In the genomic region with DNA sequence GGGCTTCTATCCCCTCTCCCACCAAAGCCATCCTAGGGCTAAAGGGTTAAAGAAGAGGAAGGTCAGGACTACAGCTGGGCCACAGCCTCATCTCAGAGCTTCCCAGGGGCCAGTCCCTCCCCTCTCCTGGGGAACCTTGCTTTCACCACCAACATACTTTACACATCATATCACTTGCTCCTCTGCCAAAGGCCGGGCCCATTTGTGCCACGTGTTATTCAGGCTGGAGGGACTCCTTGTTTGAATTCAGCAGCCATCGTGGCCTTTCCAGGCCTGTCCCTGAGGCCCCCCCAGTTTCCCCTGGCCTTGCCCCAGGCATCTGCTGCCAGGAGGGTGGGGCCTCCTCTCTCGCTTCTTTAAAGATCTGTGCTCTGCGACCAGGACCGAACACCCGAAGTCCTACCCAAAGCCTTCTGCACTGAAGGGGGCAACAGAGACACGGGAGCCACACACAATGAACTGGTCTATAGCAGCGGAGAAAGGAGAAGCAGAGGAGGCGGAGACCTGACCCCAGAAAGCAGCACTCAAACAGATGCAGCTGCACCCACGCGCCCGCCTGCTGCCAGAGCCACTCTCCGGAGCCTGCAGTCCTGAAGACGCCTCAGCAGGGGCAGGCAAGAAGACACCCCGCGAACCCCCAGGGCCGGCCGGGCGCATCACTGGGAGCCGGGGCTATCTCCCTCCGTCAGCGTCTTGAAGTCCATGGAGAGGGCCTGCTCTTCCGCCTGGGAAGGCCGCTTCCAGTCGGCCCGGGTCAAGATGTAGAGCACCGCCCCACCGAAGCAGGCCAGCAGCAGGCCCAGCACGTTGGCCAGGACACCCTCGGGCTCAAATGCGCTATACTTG, we compare ENCODE assay signal across 9 cellular contexts. TPM values are rescaled to one million over a fixed set of nuclear protein-coding genes. Genes with fewer than 3 reads are reported as not detected.
DNase-seq lines count a peak whose midpoint lies in the region; ATAC-seq, FAIRE-seq and TF ChIP-seq lines count a peak whose summit lies in the region.
"Had no signal": no experiment of that assay in that cellular context is flagged by ENCODE, and none has a peak within 500 bp of the region (broad histone marks: within the 10 kb centered on the region; RNA-seq: fewer than 3 reads in every experiment).

No MANE protein-coding gene starts in this region.

- no peak overlapping the region for H3K4me2 ChIP-seq in keratinocyte (ENCODE audit: control insufficient read depth, extremely low read depth, insufficient read depth, low read depth, low read length)

- no peaks in the 10 kb centered on the region for H3K27me3 ChIP-seq in keratinocyte (ENCODE audit: control insufficient read depth, extremely low read depth, insufficient read depth, low read length)
- no peaks in the 10 kb centered on the region for H3K27me3 ChIP-seq in transverse colon

- H3K4me1 Mint-ChIP-seq in T-helper 1 cell treated with Interleukin-12 subunit alpha and Interleukin-12 subunit beta and Interleukin-4 antibody, amounts not matched to agents 30 μg/mL and 1 μg/mL, for 36 hours (ENCODE audit: low read depth): peaks cover 32% of the 10 kb centered on the region

- no peaks in the 10 kb centered on the region for H3K9me1 ChIP-seq in keratinocyte (ENCODE audit: control insufficient read depth, extremely low read depth, insufficient read depth, low read length)

- ATAC-seq in GM21381 (IDR thresholded peaks at IDR 0.05; ENCODE audit: unreplicated experiment): no peak

- WGBS in transverse colon (ENCODE audit: low coverage in 1 of 2), 2 donors: 65% methylated on average over 32 of the region's 32 CpGs; no CpG with 5 or more reads in 1 of the 2 donors

- H3K9me3 ChIP-seq in keratinocyte (ENCODE audit: control insufficient read depth, low read depth, low read length): no peaks in the 10 kb centered on the region
- no peaks in the 10 kb centered on the region for H3K9me3 ChIP-seq in transverse colon

- TF ChIP-seq POLR2A in transverse colon (IDR thresholded peaks at IDR 0.05): no peak

- peak overlapping the region; percentile 21 for H3K27ac Mint-ChIP-seq in T-helper 1 cell treated with Interleukin-12 subunit alpha and Interleukin-12 subunit beta and Interleukin-4 antibody, amounts not matched to agents 30 μg/mL and 1 μg/mL, for 36 hours

- dilution Hi-C loops in keratinocyte (cut with MboI; ENCODE audit: extremely low pct_ligation_motif_present, low sequenced_read_pairs): no loop called here

- intact Hi-C loops in transverse colon (cut with DNase I; ENCODE audit: low total_unique reads): loop anchor here (5.0 kb wide), 1 partner anchor 48 kb away; no protein-coding TSS in a partner anchor

- no peak overlapping the region for H3K4me3 ChIP-seq in astrocyte of the cerebellum (ENCODE audit: low read depth, low read length)
- H3K4me3 ChIP-seq in keratinocyte (ENCODE audit: control insufficient read depth in 2 of 3, extremely low read depth in 1 of 3, insufficient read depth in 2 of 3, low read depth in 1 of 3, low read length in 3 of 3): no peak overlapping the region
- no peak overlapping the region for H3K4me3 ChIP-seq in transverse colon

- H3K27me3 Mint-ChIP-seq in T-helper 1 cell treated with Interleukin-12 subunit alpha and Interleukin-12 subunit beta and Interleukin-4 antibody, amounts not matched to agents 30 μg/mL and 1 μg/mL, for 36 hours (ENCODE audit: low read depth): no peaks in the 10 kb centered on the region
- H3K27me3 Mint-ChIP-seq: CD4-positive, CD25-positive, alpha-beta regulatory T cell had no signal

- peaks cover 5% of the 10 kb centered on the region for H3K36me3 Mint-ChIP-seq in T-helper 1 cell treated with Interleukin-12 subunit alpha and Interleukin-12 subunit beta and Interleukin-4 antibody, amounts not matched to agents 30 μg/mL and 1 μg/mL, for 36 hours (ENCODE audit: low read depth)
- H3K36me3 Mint-ChIP-seq: CD4-positive, CD25-positive, alpha-beta regulatory T cell had no signal

- no peak for TF ChIP-seq EP300 in transverse colon (IDR thresholded peaks at IDR 0.05; ENCODE audit: low read depth)

- H3K9ac ChIP-seq in keratinocyte (ENCODE audit: control insufficient read depth, extremely low read depth, insufficient read depth, low read length): no peak overlapping the region

- H3K36me3 ChIP-seq in keratinocyte (ENCODE audit: control insufficient read depth in 2 of 2, extremely low read depth in 1 of 2, insufficient read depth in 2 of 2, low read length in 2 of 2) (peaks cover 3 to 12% of the 10 kb centered on the region in 2 experiments), transverse colon (no peaks in the 10 kb centered on the region)

- H3K4me3 Mint-ChIP-seq in T-helper 1 cell treated with Interleukin-12 subunit alpha and Interleukin-12 subunit beta and Interleukin-4 antibody, amounts not matched to agents 30 μg/mL and 1 μg/mL, for 36 hours: no peak overlapping the region
- H3K4me3 Mint-ChIP-seq: CD4-positive, CD25-positive, alpha-beta regulatory T cell had no signal

- H4K20me1 ChIP-seq in keratinocyte (ENCODE audit: control insufficient read depth, extremely low read depth, insufficient read depth, low read length): no peaks in the 10 kb centered on the region

- peak; percentile 51 for FAIRE-seq in keratinocyte (lab: Jason Lieb, UNC)

- no peak overlapping the region for H3K27ac ChIP-seq in keratinocyte (ENCODE audit: control insufficient read depth, insufficient read depth, low read length)
- H3K27ac ChIP-seq in transverse colon: peak overlapping the region; percentile 77 to 85 (median 78)

- H3K4me1 ChIP-seq in keratinocyte (ENCODE audit: control insufficient read depth, extremely low read depth, insufficient read depth, low read length) (peaks cover 20% of the 10 kb centered on the region), transverse colon (peaks cover 20 to 61% (median 51%) of the 10 kb centered on the region in 4 donors)

- H3K9me3 Mint-ChIP-seq in T-helper 1 cell treated with Interleukin-12 subunit alpha and Interleukin-12 subunit beta and Interleukin-4 antibody, amounts not matched to agents 30 μg/mL and 1 μg/mL, for 36 hours: no peaks in the 10 kb centered on the region
- H3K9me3 Mint-ChIP-seq: CD4-positive, CD25-positive, alpha-beta regulatory T cell had no signal

- in situ Hi-C loops in astrocyte of the cerebellum (cut with HindIII; ENCODE audit: low sequenced_read_pairs) (no loop called here), transverse colon (cut with MboI; ENCODE audit: low pct_ligation_motif_present in 1 of 4, low pct_unique_long_range_greater_than_20kb in 1 of 4, low sequenced_read_pairs in 3 of 4) (loop anchor here in 1 of 4 donors (5.0 kb wide), 1 partner anchor 178 kb away; no protein-coding TSS in a partner anchor)

- TF ChIP-seq CTCF in astrocyte of the cerebellum (IDR thresholded peaks at IDR 0.05; ENCODE audit: low read depth, low read length, missing control alignments) (no peak), keratinocyte (optimal IDR thresholded peaks at IDR 0.05 in 1 of 3, IDR thresholded peaks at IDR 0.05 in 1 of 3, conservative IDR thresholded peaks at IDR 0.05 in 1 of 3; ENCODE audit: extremely low read depth in 1 of 3, insufficient read depth in 2 of 3, low read length in 3 of 3) (no peak), transverse colon (IDR thresholded peaks at IDR 0.05) (no peak)

- DNase-seq in T-helper 1 cell (no peak), astrocyte of the cerebellum (ENCODE audit: low read depth) (peak; percentile 89), keratinocyte (ENCODE audit: low read depth, low spot score) (no peak), transverse colon (peak; percentile 49), NCI-H1092 (lab: John Stamatoyannopoulos, UW) (no peak), NCI-H526 (lab: John Stamatoyannopoulos, UW) (no peak)

- no peaks in the 10 kb centered on the region for H3K79me2 ChIP-seq in keratinocyte (ENCODE audit: control insufficient read depth, insufficient read depth, low read length)

- no peak overlapping the region for H2AFZ ChIP-seq in keratinocyte (ENCODE audit: control insufficient read depth, low read length)

RNA-seq across cellular contexts. Expression of a gene that starts 12.1 kb away (rescaled TPM):
- polyA plus RNA-seq in keratinocyte: 14.4 to 21.8 TPM (median 19.4 TPM) in 3 replicates
- 7.0 TPM for polyA plus RNA-seq in keratinocyte (2011; ENCODE audit: low read depth)
- 13.6 and 18.2 TPM in 2 replicates for polyA plus RNA-seq in keratinocyte (2011; cell fraction: cytosol; rRNA removed)
- 28.7 and 32.5 TPM in 2 replicates for polyA plus RNA-seq in keratinocyte (2011; cell fraction: nucleus; rRNA removed)
- polyA plus RNA-seq in keratinocyte (2012; ENCODE audit: low replicate concordance): 11.0 and 22.3 TPM in 2 replicates
- polyA minus RNA-seq in keratinocyte: 20.9 to 62.2 TPM (median 35.4 TPM) in 3 replicates
- 24.7 TPM for polyA minus RNA-seq in keratinocyte (2011; cell fraction: cytosol; rRNA and poly(A)+ RNA removed)
- polyA minus RNA-seq in keratinocyte (2011; cell fraction: nucleus; rRNA and poly(A)+ RNA removed): 23.8 and 27.4 TPM in 2 replicates
- 100 to 1,000 TPM in 1 of 4 donors, 10 to 100 TPM in 3; 52.6 to 315 (median 68.5) TPM for total RNA-seq in transverse colon

RNA-seq across cellular contexts. Expression of a gene that starts 42.9 kb away (rescaled TPM):
- 0.05 to 0.07 TPM in 2 of 3 replicates, not detected in the other for polyA plus RNA-seq in keratinocyte
- polyA plus RNA-seq in keratinocyte (2011; ENCODE audit: low read depth): not detected
- not detected in 2 replicates for polyA plus RNA-seq in keratinocyte (2011; cell fraction: cytosol; rRNA removed)
- polyA plus RNA-seq in keratinocyte (2011; cell fraction: nucleus; rRNA removed): 0.20 TPM in 1 of 2 replicates, not detected in the other
- 0.03 TPM in 1 of 2 replicates, not detected in the other for polyA plus RNA-seq in keratinocyte (2012; ENCODE audit: low replicate concordance)
- polyA minus RNA-seq in keratinocyte: not detected in 3 replicates
- not detected for polyA minus RNA-seq in keratinocyte (2011; cell fraction: cytosol; rRNA and poly(A)+ RNA removed)
- 0.95 TPM in 1 of 2 replicates, not detected in the other for polyA minus RNA-seq in keratinocyte (2011; cell fraction: nucleus; rRNA and poly(A)+ RNA removed)
- total RNA-seq in transverse colon: 10 to 100 TPM in 3 of 4 donors, 1 to 10 TPM in 1; 6.0 to 56.7 (median 28.0) TPM

Comparison
In these comparisons a context has a peak if more than half of its experiments do, and no peak if none do; other contexts are left out.
1. DNase-seq: peak in astrocyte of the cerebellum (single experiment) and transverse colon (single experiment); none in T-helper 1 cell (0 of 5), keratinocyte (single experiment), NCI-H1092 (single experiment) and NCI-H526 (0 of 2).